Comparison of ENCODE assay signal across 30 cellular contexts in genomic region chr17:70295329-70295728, GRCh38.
DNase-seq lines count a peak whose midpoint lies in the region; ATAC-seq and TF ChIP-seq lines count a peak whose summit lies in the region.
"Had no signal": no experiment of that assay in that cellular context is flagged by ENCODE, and none has a peak within 500 bp of the region (broad histone marks: within the 10 kb centered on the region; RNA-seq: fewer than 3 reads in every experiment).

No MANE protein-coding gene starts in this region.

- TF ChIP-seq POLR2A in NB4 (IDR thresholded peaks at IDR 0.05; ENCODE audit: extremely low read depth, insufficient read length), result no peak

- no peaks in the 10 kb centered on the region for H3F3A ChIP-seq in neural progenitor cell (ENCODE audit: low read depth)

- no peaks in the 10 kb centered on the region for H3K79me2 ChIP-seq in neural progenitor cell (ENCODE audit: low read depth)

- H3K27ac ChIP-seq in neural progenitor cell, result no peak overlapping the region
- H3K27ac ChIP-seq: GM23248, PC-9, SJCRH30 had no signal

- intact Hi-C loops in sciatic nerve (cut with DNase I), result no loop called here

- no peaks in the 10 kb centered on the region for H3K27me3 ChIP-seq in neural progenitor cell
- H3K27me3 ChIP-seq: SJCRH30, upper lobe of left lung had no signal

- no peaks in the 10 kb centered on the region for H3K36me3 ChIP-seq in neural progenitor cell
- H3K36me3 ChIP-seq: SJCRH30, upper lobe of left lung had no signal

- H3K4me3 Mint-ChIP-seq in neural progenitor cell, result no peak overlapping the region
- H3K4me3 Mint-ChIP-seq: activated CD8-positive, alpha-beta T cell treated with anti-CD3 and anti-CD28 coated beads for 36 hours; activated naive CD8-positive, alpha-beta T cell treated with anti-CD3 and anti-CD28 coated beads, Interleukin-2, amount 10 ng/mL, durations not matched to agents 7 days and 5 days; CD8-positive, alpha-beta memory T cell; immature natural killer cell; neural crest cell had no signal

- no peak overlapping the region for H2AFZ ChIP-seq in neural progenitor cell (replicated peaks)
- H2AFZ ChIP-seq: GM23248, PC-9 had no signal

- H3K36me3 Mint-ChIP-seq in neural progenitor cell, result no peaks in the 10 kb centered on the region
- H3K36me3 Mint-ChIP-seq: activated naive CD8-positive, alpha-beta T cell treated with anti-CD3 and anti-CD28 coated beads, Interleukin-2, amount 10 ng/mL, durations not matched to agents 7 days and 5 days; CD8-positive, alpha-beta memory T cell; immature natural killer cell had no signal

- H3K27ac Mint-ChIP-seq in neural progenitor cell, result no peak overlapping the region
- H3K27ac Mint-ChIP-seq: activated CD8-positive, alpha-beta T cell treated with anti-CD3 and anti-CD28 coated beads for 36 hours; activated naive CD8-positive, alpha-beta T cell treated with anti-CD3 and anti-CD28 coated beads, Interleukin-2, amount 10 ng/mL, durations not matched to agents 7 days and 5 days; CD8-positive, alpha-beta memory T cell; immature natural killer cell; progenitor cell of endocrine pancreas had no signal

- H3K9me3 Mint-ChIP-seq in neural progenitor cell, result no peaks in the 10 kb centered on the region

- H3K9ac ChIP-seq in neural progenitor cell, result no peak overlapping the region
- H3K9ac ChIP-seq: GM23248 had no signal

- H4K20me1 ChIP-seq in neural progenitor cell (ENCODE audit: low read depth), result no peaks in the 10 kb centered on the region

- H3K27me3 Mint-ChIP-seq in neural progenitor cell (ENCODE audit: insufficient read depth, low read depth), result no peaks in the 10 kb centered on the region
- H3K27me3 Mint-ChIP-seq: activated naive CD8-positive, alpha-beta T cell treated with anti-CD3 and anti-CD28 coated beads, Interleukin-2, amount 10 ng/mL, durations not matched to agents 7 days and 5 days; CD8-positive, alpha-beta memory T cell; progenitor cell of endocrine pancreas had no signal

- H3K4me2 ChIP-seq in neural progenitor cell, result no peak overlapping the region
- H3K4me2 ChIP-seq: PC-9 had no signal

- no peaks in the 10 kb centered on the region for H3K4me1 Mint-ChIP-seq in neural progenitor cell
- H3K4me1 Mint-ChIP-seq: activated naive CD8-positive, alpha-beta T cell treated with anti-CD3 and anti-CD28 coated beads, Interleukin-2, amount 10 ng/mL, durations not matched to agents 7 days and 5 days; CD8-positive, alpha-beta memory T cell; immature natural killer cell; neural crest cell had no signal

- DNase-seq in SIG-M5 treated with dmso at 0.1 percent for 504 hours (lab: John Stamatoyannopoulos, UW; ENCODE audit: unreplicated experiment) (peak; percentile 68), SIG-M5 (lab: John Stamatoyannopoulos, UW) (no peak), NB4 (ENCODE audit: low read depth) (peak; percentile 45), fibroblast of gingiva (ENCODE audit: low read depth) (peak; percentile 14), sciatic nerve (ENCODE audit: low spot score) (no peak), midbrain (lab: John Stamatoyannopoulos, UW) (no peak), cortex of kidney (lab: John Stamatoyannopoulos, UW) (no peak), neural progenitor cell (ENCODE audit: low spot score) (no peak)
- DNase-seq: 8988T; activated CD4-positive, alpha-beta T cell treated with anti-CD3 and anti-CD28 coated beads for 1 hour; activated CD8-positive, alpha-beta T cell treated with anti-CD3 and anti-CD28 coated beads for 36 hours; activated effector memory CD4-positive, alpha-beta T cell treated with Interleukin-2 at 50 U/mL for 16 hours; activated naive CD8-positive, alpha-beta T cell treated with anti-CD3 and anti-CD28 coated beads, Interleukin-2, amount 10 ng/mL, durations not matched to agents 7 days and 5 days; activated T-cell treated with anti-CD3 and anti-CD28 coated beads for 4 hours; CD8-positive, alpha-beta memory T cell; DMS153; foreskin melanocyte; GM23248; immature natural killer cell; KBM-7; NCI-H1092 treated with DMSO at 0.1 percent for 48 hours; NCI-H226; NCI-H774; PC-9; stimulated activated CD4-positive, alpha-beta T cell treated with anti-CD3 and anti-CD28 coated beads, Interleukin-1b, Interleukin-23, amount 100 ng/mL, for 48 hours had no signal

- no peak overlapping the region for H3K4me3 ChIP-seq in NB4 (ENCODE audit: low read depth, low read length)
- H3K4me3 ChIP-seq in neural progenitor cell, result no peak overlapping the region
- H3K4me3 ChIP-seq: GM23248, PC-9, SJCRH30, skin epidermis, upper lobe of left lung had no signal

- TF ChIP-seq CTCF in NB4 (IDR thresholded peaks at IDR 0.05; ENCODE audit: low read depth, low read length) (no peak), neural progenitor cell (IDR thresholded peaks at IDR 0.05) (no peak)

- peak; percentile 52 for ATAC-seq in sciatic nerve
- ATAC-seq: activated CD8-positive, alpha-beta T cell treated with anti-CD3 and anti-CD28 coated beads for 36 hours had no signal

- no peaks in the 10 kb centered on the region for H3K4me1 ChIP-seq in neural progenitor cell
- H3K4me1 ChIP-seq: SJCRH30 had no signal

- H3K9me3 ChIP-seq in neural progenitor cell (ENCODE audit: low read depth), result no peaks in the 10 kb centered on the region
- H3K9me3 ChIP-seq: SJCRH30, upper lobe of left lung had no signal

Comparison
In these comparisons a context has a peak if more than half of its experiments do, and no peak if none do; other contexts are left out.
1. DNase-seq: peak in SIG-M5 treated with dmso at 0.1 percent for 504 hours (single experiment), NB4 (single experiment) and fibroblast of gingiva (single experiment); none in SIG-M5 (single experiment), sciatic nerve (single experiment), midbrain (single experiment), cortex of kidney (single experiment) and neural progenitor cell (single experiment).